ENCODE assay signal across 8 cellular contexts in the genomic region with DNA sequence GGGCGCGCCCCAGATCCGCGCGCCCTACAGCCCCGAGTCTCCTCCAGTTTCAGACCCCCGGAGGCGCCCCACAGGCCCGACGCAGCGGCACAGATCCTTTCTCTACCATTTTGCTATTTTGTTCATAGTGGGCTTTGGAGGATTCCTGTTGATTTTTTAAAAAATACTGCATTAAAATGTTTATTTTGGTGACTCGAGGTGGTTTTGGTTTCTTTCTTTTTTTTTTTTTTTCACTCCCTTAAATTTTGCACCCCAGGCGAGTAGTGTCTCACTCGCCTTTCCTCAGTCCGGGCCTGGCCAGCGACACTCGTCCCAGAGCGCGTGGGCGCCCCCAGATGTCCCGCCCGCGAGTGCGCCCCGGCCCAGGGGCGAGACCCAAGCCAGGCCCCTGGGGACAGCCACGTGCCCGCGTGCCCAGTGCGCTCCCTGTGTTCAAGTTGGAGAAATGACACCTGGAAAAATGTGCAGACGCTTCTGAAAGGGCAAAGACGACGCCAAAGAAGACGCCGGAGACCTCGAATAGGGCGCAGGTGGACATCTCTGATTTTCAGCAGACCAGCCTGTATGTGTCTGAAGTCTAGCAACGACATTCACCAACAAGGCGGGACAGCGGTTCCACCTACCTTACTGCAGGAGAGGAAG. TPM values are rescaled to one million over a fixed set of nuclear protein-coding genes. Genes with fewer than 3 reads are reported as not detected.
A peak's percentile ranks its signal among the peaks of the same experiment; 100 is the strongest.
DNase-seq lines count a peak whose midpoint lies in the region; ATAC-seq and TF ChIP-seq lines count a peak whose summit lies in the region.

No MANE protein-coding gene starts in this region.

- ATAC-seq in activated CD4-positive, alpha-beta T cell treated with anti-CD3 and anti-CD28 coated beads for 36 hours = peak; percentile 21
- ATAC-seq in HG03565 (IDR thresholded peaks at IDR 0.05; ENCODE audit: unreplicated experiment) = peak; percentile 27

- H3K4me3 Mint-ChIP-seq in activated CD4-positive, alpha-beta T cell treated with anti-CD3 and anti-CD28 coated beads for 36 hours = peak overlapping the region; percentile 72

- no peaks in the 10 kb centered on the region for H3K36me3 Mint-ChIP-seq in activated CD4-positive, alpha-beta T cell treated with anti-CD3 and anti-CD28 coated beads for 36 hours (ENCODE audit: low read depth)

- intact Hi-C loops in activated CD4-positive, alpha-beta T cell treated with anti-CD3 and anti-CD28 coated beads for 36 hours (cut with DNase I, micrococcal nuclease) = loop anchor here (1.0 kb wide), 1 partner anchor 96 kb away; no protein-coding TSS in a partner anchor

- no peaks in the 10 kb centered on the region; the same call in 1 of the 2 replicates for H3K36me3 ChIP-seq in iPS DF 6.9 (ENCODE audit: control insufficient read depth, insufficient read depth, low read length)
- no peaks in the 10 kb centered on the region for H3K36me3 ChIP-seq in rectal smooth muscle tissue (ENCODE audit: control insufficient read depth, insufficient read depth, low read length)

- no peaks in the 10 kb centered on the region for H3K27me3 ChIP-seq in iPS DF 6.9 (ENCODE audit: control insufficient read depth, insufficient read depth, low read length)
- H3K27me3 ChIP-seq in rectal smooth muscle tissue (ENCODE audit: control insufficient read depth, insufficient read depth, low read length) = no peaks in the 10 kb centered on the region

- no peaks in the 10 kb centered on the region for H3K9me3 ChIP-seq in iPS DF 6.9 (ENCODE audit: control insufficient read depth, insufficient read depth, low read length)

- CTCF ChIA-PET in activated CD4-positive, alpha-beta T cell treated with anti-CD3 and anti-CD28 coated beads for 36 hours (lab: Charles Lee) = interaction anchor here (0.7 kb wide), 1 partner anchor 31 kb away, joined by 4 read pairs; no protein-coding TSS in a partner anchor

- peak overlapping the region; percentile 38 for H3K4me3 ChIP-seq in astrocyte of the spinal cord (ENCODE audit: low read depth, low read length)
- H3K4me3 ChIP-seq in iPS DF 6.9 (ENCODE audit: low read length) = peak overlapping the region; percentile 93; the same call in 1 of the 2 replicates
- peak overlapping the region; percentile 49 for H3K4me3 ChIP-seq in rectal smooth muscle tissue (ENCODE audit: low read length)

- H3K27me3 Mint-ChIP-seq in activated CD4-positive, alpha-beta T cell treated with anti-CD3 and anti-CD28 coated beads for 36 hours = peaks cover 27% of the 10 kb centered on the region

- DNase-seq in activated CD4-positive, alpha-beta T cell treated with anti-CD3 and anti-CD28 coated beads for 36 hours = peak; percentile 60
- no peak for DNase-seq in activated CD4-positive, alpha-beta T cell treated with anti-CD3 and anti-CD28 coated beads for 1 hour
- peak; percentile 85 for DNase-seq in NOMO-1 treated with DMSO at 0.1 percent for 48 hours (lab: John Stamatoyannopoulos, UW; ENCODE audit: unreplicated experiment)
- peak; percentile 14 for DNase-seq in astrocyte of the spinal cord (ENCODE audit: low read depth, low spot score)
- no peak for DNase-seq in iPS DF 6.9 (ENCODE audit: low read depth, low spot score)
- DNase-seq in NCI-H1694 treated with DMSO at 0.1 percent for 48 hours (lab: John Stamatoyannopoulos, UW) = no peak

- H3K27ac ChIP-seq in iPS DF 6.9 (ENCODE audit: low read length) (no peak overlapping the region), rectal smooth muscle tissue (ENCODE audit: low read depth, low read length) (peak overlapping the region; percentile 53)

- no CpG with 5 or more reads among the region's 40 CpGs for WGBS in iPS DF 6.9 (ENCODE audit: insufficient coverage, insufficient read length)

- no peak overlapping the region for H3K27ac Mint-ChIP-seq in activated CD4-positive, alpha-beta T cell treated with anti-CD3 and anti-CD28 coated beads for 36 hours

- peaks cover 4% of the 10 kb centered on the region; the same call in 1 of the 2 replicates for H3K4me1 ChIP-seq in iPS DF 6.9 (ENCODE audit: control insufficient read depth, insufficient read depth, low read length)
- peaks cover 9% of the 10 kb centered on the region for H3K4me1 ChIP-seq in rectal smooth muscle tissue (ENCODE audit: control insufficient read depth, insufficient read depth, low read length)

- TF ChIP-seq CTCF in astrocyte of the spinal cord (IDR thresholded peaks at IDR 0.05; ENCODE audit: low read depth, low read length) = no peak

- peaks cover 8% of the 10 kb centered on the region for H3K4me1 Mint-ChIP-seq in activated CD4-positive, alpha-beta T cell treated with anti-CD3 and anti-CD28 coated beads for 36 hours

- H3K9ac ChIP-seq in rectal smooth muscle tissue (ENCODE audit: low read length) = no peak overlapping the region

- in situ Hi-C loops in astrocyte of the spinal cord (cut with HindIII; ENCODE audit: low sequenced_read_pairs) = no loop called here

- H3K9me3 Mint-ChIP-seq in activated CD4-positive, alpha-beta T cell treated with anti-CD3 and anti-CD28 coated beads for 36 hours (ENCODE audit: low read depth) = no peaks in the 10 kb centered on the region

- POLR2A ChIA-PET in activated CD4-positive, alpha-beta T cell treated with anti-CD3 and anti-CD28 coated beads for 36 hours (lab: Charles Lee) = no interaction called here

RNA-seq across cellular contexts. Expression of a gene that starts 0.5 kb away (rescaled TPM):
- 1 to 10 TPM; 3.5 to 4.2 TPM for total RNA-seq in activated CD4-positive, alpha-beta T cell treated with anti-CD3 and anti-CD28 coated beads for 36 hours

RNA-seq across cellular contexts. Expression of a gene that starts 54.0 kb away (rescaled TPM):
- total RNA-seq in activated CD4-positive, alpha-beta T cell treated with anti-CD3 and anti-CD28 coated beads for 36 hours = 10 to 100 TPM; 36.6 to 39.3 TPM

Comparison
In these comparisons a context has a peak if more than half of its experiments do, and no peak if none do; other contexts are left out.
1. DNase-seq: peak in activated CD4-positive, alpha-beta T cell treated with anti-CD3 and anti-CD28 coated beads for 36 hours (single experiment), NOMO-1 treated with DMSO at 0.1 percent for 48 hours (single experiment) and astrocyte of the spinal cord (single experiment); none in activated CD4-positive, alpha-beta T cell treated with anti-CD3 and anti-CD28 coated beads for 1 hour (single experiment), iPS DF 6.9 (single experiment) and NCI-H1694 treated with DMSO at 0.1 percent for 48 hours (single experiment).
2. H3K4me3 ChIP-seq: peak in every context shown above with its lines; median percentile 93 in iPS DF 6.9; 49 in rectal smooth muscle tissue; 38 in astrocyte of the spinal cord.